ENCODE assay signal across 27 cellular contexts in the genomic region with DNA sequence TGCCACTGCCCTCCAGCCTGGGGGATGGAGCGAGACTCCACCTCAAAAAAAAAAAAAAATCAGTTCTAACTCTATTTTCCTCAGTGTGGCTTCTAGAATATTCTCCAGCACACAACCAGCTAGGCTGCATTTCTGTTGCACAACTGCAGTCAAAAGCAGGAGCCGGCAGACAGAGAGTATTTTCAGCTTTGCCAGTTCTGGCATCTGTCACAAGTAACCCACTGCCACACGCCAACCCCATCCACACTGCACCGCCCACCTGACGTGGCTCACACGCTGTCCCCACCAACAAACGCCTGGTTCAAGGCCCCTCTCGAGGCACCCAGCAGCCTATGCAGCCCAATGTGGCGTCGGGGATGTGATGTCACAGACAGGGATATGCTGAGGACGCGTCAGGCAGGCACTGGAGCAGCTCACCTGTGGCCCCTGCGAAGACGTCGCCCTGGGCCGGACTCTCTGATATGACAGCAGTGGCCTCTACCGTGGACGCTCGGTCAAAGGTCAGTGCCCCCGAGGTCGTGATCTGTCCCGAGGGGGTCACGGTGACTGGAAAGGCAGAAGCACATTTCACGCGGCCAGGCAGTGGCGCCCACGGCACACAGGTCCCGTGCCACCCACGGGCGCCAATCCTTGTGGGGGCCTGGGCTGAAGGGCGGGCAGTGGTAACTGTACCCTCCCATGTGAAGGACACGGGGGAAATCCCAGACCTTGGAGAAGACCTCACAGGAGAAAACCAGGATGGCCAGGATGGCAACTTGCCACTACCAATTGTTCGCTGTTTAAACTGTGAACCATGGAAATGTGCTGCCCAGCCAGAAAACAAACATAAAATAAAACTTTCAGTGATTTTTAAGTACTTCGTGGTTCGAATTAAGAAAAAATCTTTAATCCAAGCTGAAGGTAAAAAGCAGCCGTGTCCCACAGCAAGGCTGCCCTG. TPM values are rescaled to one million over a fixed set of nuclear protein-coding genes. Genes with fewer than 3 reads are reported as not detected.
"Had no signal": no experiment of that assay in that cellular context is flagged by ENCODE, and none has a peak within 500 bp of the region (broad histone marks: within the 10 kb centered on the region; RNA-seq: fewer than 3 reads in every experiment).

No MANE protein-coding gene starts in this region.

- H3K9me3 Mint-ChIP-seq: activated CD4-positive, alpha-beta memory T cell treated with anti-CD3 and anti-CD28 coated beads, Interleukin-2, amount 10 ng/mL, durations not matched to agents 7 days and 5 days; activated CD4-positive, alpha-beta T cell treated with anti-CD3 and anti-CD28 coated beads, Interleukin-2, amount 10 ng/mL, durations not matched to agents 7 days and 5 days; activated T-cell treated with anti-CD3 and anti-CD28 coated beads, Interleukin-2, amount 50 U/mL, for 4 hours; activated T-helper 17 cell treated with anti-CD3 and anti-CD28 coated beads, Interleukin-2, amount 50 U/mL, for 72 hours; effector memory CD8-positive, alpha-beta T cell; stimulated activated naive CD8-positive, alpha-beta T cell treated with anti-CD3 and anti-CD28 coated beads, Interleukin-15, Interleukin-2, amounts not matched to agents 100 ng/mL and 50 ng/mL, for 24 hours had no signal

- H3K9ac ChIP-seq: parathyroid adenoma had no signal

- H3K27me3 ChIP-seq: heart left ventricle, upper lobe of left lung, vagina had no signal

- ATAC-seq: activated T-cell treated with anti-CD3 and anti-CD28 coated beads, Interleukin-2, amount 50 U/mL, for 4 hours; activated T-helper 17 cell treated with anti-CD3 and anti-CD28 coated beads, Interleukin-2, amount 50 U/mL, for 72 hours; effector memory CD8-positive, alpha-beta T cell; mucosa of descending colon; T-helper 17 cell had no signal

- H3K4me3 Mint-ChIP-seq: activated CD4-positive, alpha-beta memory T cell treated with anti-CD3 and anti-CD28 coated beads, Interleukin-2, amount 10 ng/mL, durations not matched to agents 7 days and 5 days; activated CD4-positive, alpha-beta T cell treated with anti-CD3 and anti-CD28 coated beads, Interleukin-2, amount 10 ng/mL, durations not matched to agents 7 days and 5 days; activated T-cell treated with anti-CD3 and anti-CD28 coated beads, Interleukin-2, amount 50 U/mL, for 4 hours; activated T-helper 17 cell treated with anti-CD3 and anti-CD28 coated beads, Interleukin-2, amount 50 U/mL, for 72 hours; effector memory CD8-positive, alpha-beta T cell; stimulated activated naive CD8-positive, alpha-beta T cell treated with anti-CD3 and anti-CD28 coated beads, Interleukin-15, Interleukin-2, amounts not matched to agents 100 ng/mL and 50 ng/mL, for 24 hours; T-helper 17 cell had no signal

- H3K9me3 ChIP-seq: heart left ventricle, mucosa of descending colon, psoas muscle, upper lobe of left lung, vagina had no signal

- H3K4me3 ChIP-seq: heart left ventricle, lung, mucosa of descending colon, psoas muscle, upper lobe of left lung, vagina had no signal

- H3K4me1 ChIP-seq: parathyroid adenoma, psoas muscle, upper lobe of left lung, vagina had no signal

- H3K27ac Mint-ChIP-seq: activated CD4-positive, alpha-beta memory T cell treated with anti-CD3 and anti-CD28 coated beads, Interleukin-2, amount 10 ng/mL, durations not matched to agents 7 days and 5 days; activated CD4-positive, alpha-beta T cell treated with anti-CD3 and anti-CD28 coated beads, Interleukin-2, amount 10 ng/mL, durations not matched to agents 7 days and 5 days; activated T-helper 17 cell treated with anti-CD3 and anti-CD28 coated beads, Interleukin-2, amount 50 U/mL, for 72 hours; stimulated activated naive CD8-positive, alpha-beta T cell treated with anti-CD3 and anti-CD28 coated beads, Interleukin-15, Interleukin-2, amounts not matched to agents 100 ng/mL and 50 ng/mL, for 24 hours had no signal

- DNase-seq: activated CD4-positive, alpha-beta memory T cell treated with anti-CD3 and anti-CD28 coated beads, Interleukin-2, amount 10 ng/mL, durations not matched to agents 7 days and 5 days; activated CD4-positive, alpha-beta T cell treated with anti-CD3 and anti-CD28 coated beads for 1 hour; activated CD4-positive, alpha-beta T cell treated with anti-CD3 and anti-CD28 coated beads, Interleukin-2, amount 10 ng/mL, durations not matched to agents 7 days and 5 days; activated gamma-delta T cell treated with Interleukin-2 at 50 U/mL for 16 hours; activated naive CD4-positive, alpha-beta T cell treated with anti-CD3 and anti-CD28 coated beads, Interleukin-2, amount 50 U/mL, for 16 hours; activated T-cell treated with anti-CD3 and anti-CD28 coated beads, Interleukin-2, amount 50 U/mL, for 4 hours; cortex of kidney; effector memory CD8-positive, alpha-beta T cell; foreskin fibroblast; psoas muscle; stimulated activated CD4-positive, alpha-beta T cell treated with anti-CD3 and anti-CD28 coated beads, Interleukin-12 subunit alpha, Interleukin-12 subunit beta, amount 100 ng/mL, for 4 hours; stimulated activated CD4-positive, alpha-beta T cell treated with anti-CD3 and anti-CD28 coated beads, Interleukin-4, amount 100 ng/mL, for 1 hour; T-helper 17 cell had no signal

- H3K27ac ChIP-seq: parathyroid adenoma, psoas muscle, upper lobe of left lung, vagina had no signal

- H3K4me1 Mint-ChIP-seq: activated CD4-positive, alpha-beta memory T cell treated with anti-CD3 and anti-CD28 coated beads, Interleukin-2, amount 10 ng/mL, durations not matched to agents 7 days and 5 days; activated CD4-positive, alpha-beta T cell treated with anti-CD3 and anti-CD28 coated beads, Interleukin-2, amount 10 ng/mL, durations not matched to agents 7 days and 5 days had no signal

- H3K27me3 Mint-ChIP-seq: activated CD4-positive, alpha-beta memory T cell treated with anti-CD3 and anti-CD28 coated beads, Interleukin-2, amount 10 ng/mL, durations not matched to agents 7 days and 5 days; activated CD4-positive, alpha-beta T cell treated with anti-CD3 and anti-CD28 coated beads, Interleukin-2, amount 10 ng/mL, durations not matched to agents 7 days and 5 days; activated T-helper 17 cell treated with anti-CD3 and anti-CD28 coated beads, Interleukin-2, amount 50 U/mL, for 72 hours; effector memory CD8-positive, alpha-beta T cell; stimulated activated naive CD8-positive, alpha-beta T cell treated with anti-CD3 and anti-CD28 coated beads, Interleukin-15, Interleukin-2, amounts not matched to agents 100 ng/mL and 50 ng/mL, for 24 hours; T-helper 17 cell had no signal

RNA-seq across cellular contexts. Expression of gene DRD4, which starts 42.5 kb away (rescaled TPM):
- total RNA-seq: myocyte, skeletal muscle tissue had no signal
- polyA plus RNA-seq: neural cell had no signal

RNA-seq across cellular contexts. Expression of gene SCT, which starts 52.6 kb away (rescaled TPM):
- total RNA-seq: activated CD4-positive, alpha-beta memory T cell treated with anti-CD3 and anti-CD28 coated beads, Interleukin-2, amount 10 ng/mL, durations not matched to agents 7 days and 5 days; activated CD4-positive, alpha-beta T cell treated with anti-CD3 and anti-CD28 coated beads, Interleukin-2, amount 10 ng/mL, durations not matched to agents 7 days and 5 days; activated T-cell treated with anti-CD3 and anti-CD28 coated beads, Interleukin-2, amount 50 U/mL, for 4 hours; activated T-helper 17 cell treated with anti-CD3 and anti-CD28 coated beads, Interleukin-2, amount 50 U/mL, for 72 hours; lung; mesenteric fat pad; myocyte; subcutaneous adipose tissue; T-helper 17 cell; vagina had no signal
- polyA plus RNA-seq: esophagus, heart left ventricle, lung, neural cell had no signal
